9 cellular contexts compared by ENCODE assay signal in the genomic region with DNA sequence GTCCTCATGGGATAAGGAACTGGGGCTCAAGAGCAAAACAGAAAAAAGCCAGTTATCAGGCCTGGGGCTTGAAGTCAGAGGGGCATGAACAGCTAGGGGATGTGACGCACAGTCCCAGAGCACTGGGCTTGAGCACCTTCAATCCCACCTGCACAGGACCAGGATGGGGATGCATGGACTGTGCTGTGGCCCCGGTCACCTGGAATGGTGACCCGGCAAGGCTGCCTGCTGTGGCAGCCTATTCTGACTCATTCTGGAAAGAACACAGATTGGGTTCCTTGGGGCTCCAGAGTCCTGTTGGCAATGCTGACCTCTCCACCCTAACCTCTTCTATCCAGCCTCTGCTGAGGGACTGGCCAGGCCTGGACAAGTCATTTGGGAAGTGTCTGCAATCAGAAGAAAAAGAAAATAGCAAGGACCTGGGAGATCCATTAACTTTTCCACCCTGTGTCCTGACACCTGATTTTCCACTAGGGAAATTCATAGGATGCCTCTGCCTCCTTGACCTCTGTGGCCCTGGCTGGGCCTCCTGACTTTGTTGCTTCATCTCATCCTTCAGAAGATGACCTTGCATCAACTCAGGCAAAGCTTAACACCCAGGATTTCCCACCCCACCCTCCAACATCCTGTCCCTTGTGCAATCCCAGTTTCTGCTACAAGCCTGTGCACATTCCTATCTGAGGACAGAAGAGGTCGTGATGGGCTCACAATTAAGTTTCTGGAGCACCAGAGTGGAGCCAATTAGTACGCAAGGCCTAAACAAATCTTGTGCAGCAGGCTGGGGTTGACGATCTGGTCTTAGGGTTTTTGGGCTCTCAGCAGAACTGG. TPM values are rescaled to one million over a fixed set of nuclear protein-coding genes. Genes with fewer than 3 reads are reported as not detected.
DNase-seq lines count a peak whose midpoint lies in the region; ATAC-seq and FAIRE-seq lines count a peak whose summit lies in the region.
"Had no signal": no experiment of that assay in that cellular context is flagged by ENCODE, and none has a peak within 500 bp of the region (broad histone marks: within the 10 kb centered on the region; RNA-seq: fewer than 3 reads in every experiment).

No MANE protein-coding gene starts in this region.

- no peaks in the 10 kb centered on the region for H3K4me1 ChIP-seq in naive thymus-derived CD4-positive, alpha-beta T cell (ENCODE audit: control insufficient read depth in 2 of 2, insufficient read depth in 2 of 2, low read length in 2 of 2)

- peaks cover 0 to 4% (median 0%) of the 10 kb centered on the region in 7 donors for H3K4me1 Mint-ChIP-seq in naive thymus-derived CD4-positive, alpha-beta T cell
- H3K4me1 Mint-ChIP-seq in natural killer cell treated with Interleukin-12 subunit alpha and Interleukin-12 subunit beta and Interleukin-15 and Interleukin-18, amount 100 ng/mL, for 72 hours (ENCODE audit: low read depth in 2 of 2), result peaks cover 10 to 14% of the 10 kb centered on the region in 2 donors

- no peak overlapping the region for H3K27ac ChIP-seq in naive thymus-derived CD4-positive, alpha-beta T cell (ENCODE audit: low read depth, low read length)

- no peak overlapping the region for H3K27ac Mint-ChIP-seq in naive thymus-derived CD4-positive, alpha-beta T cell
- no peak overlapping the region for H3K27ac Mint-ChIP-seq in natural killer cell treated with Interleukin-12 subunit alpha and Interleukin-12 subunit beta and Interleukin-15 and Interleukin-18, amount 100 ng/mL, for 72 hours

- H3K27me3 Mint-ChIP-seq in naive thymus-derived CD4-positive, alpha-beta T cell, result peaks cover 0 to 29% (median 13%) of the 10 kb centered on the region in 5 donors
- H3K27me3 Mint-ChIP-seq in natural killer cell treated with Interleukin-12 subunit alpha and Interleukin-12 subunit beta and Interleukin-15 and Interleukin-18, amount 100 ng/mL, for 72 hours, result peaks cover 7 to 21% of the 10 kb centered on the region in 2 donors

- DNase-seq in AG20443 (ENCODE audit: low spot score) (peak; percentile 85), MV-4-11 (lab: John Stamatoyannopoulos, UW) (peak; percentile 84)
- no peak for DNase-seq in naive thymus-derived CD4-positive, alpha-beta T cell
- no peak for DNase-seq in stimulated activated CD4-positive, alpha-beta T cell treated with anti-CD3 and anti-CD28 coated beads, Interleukin-12 subunit alpha, Interleukin-12 subunit beta, amount 100 ng/mL, for 4 hours
- DNase-seq in natural killer cell treated with Interleukin-12 subunit alpha and Interleukin-12 subunit beta and Interleukin-15 and Interleukin-18, amount 100 ng/mL, for 72 hours (ENCODE audit: low spot score), result no peak
- DNase-seq: DMS79 treated with DMSO at 0.1 percent for 48 hours had no signal

- no peak overlapping the region for H3K4me3 Mint-ChIP-seq in naive thymus-derived CD4-positive, alpha-beta T cell
- H3K4me3 Mint-ChIP-seq in natural killer cell treated with Interleukin-12 subunit alpha and Interleukin-12 subunit beta and Interleukin-15 and Interleukin-18, amount 100 ng/mL, for 72 hours, result no peak overlapping the region

- no peaks in the 10 kb centered on the region for H3K9me3 Mint-ChIP-seq in naive thymus-derived CD4-positive, alpha-beta T cell
- H3K9me3 Mint-ChIP-seq in natural killer cell treated with Interleukin-12 subunit alpha and Interleukin-12 subunit beta and Interleukin-15 and Interleukin-18, amount 100 ng/mL, for 72 hours, result no peaks in the 10 kb centered on the region

- H3K36me3 Mint-ChIP-seq in naive thymus-derived CD4-positive, alpha-beta T cell, result peaks cover 0 to 3% (median 0%) of the 10 kb centered on the region in 5 donors
- H3K36me3 Mint-ChIP-seq in natural killer cell treated with Interleukin-12 subunit alpha and Interleukin-12 subunit beta and Interleukin-15 and Interleukin-18, amount 100 ng/mL, for 72 hours, result no peaks in the 10 kb centered on the region

- no peak overlapping the region for H3K4me3 ChIP-seq in naive thymus-derived CD4-positive, alpha-beta T cell (ENCODE audit: low read length)

- POLR2A ChIA-PET in naive thymus-derived CD4-positive, alpha-beta T cell (lab: Charles Lee), result no interaction called here

- ATAC-seq in naive thymus-derived CD4-positive, alpha-beta T cell, result peak; percentile 76
- ATAC-seq in natural killer cell treated with Interleukin-12 subunit alpha and Interleukin-12 subunit beta and Interleukin-15 and Interleukin-18, amount 100 ng/mL, for 72 hours, result no peak
- ATAC-seq in HG03159 (IDR thresholded peaks at IDR 0.05; ENCODE audit: unreplicated experiment), result no peak
- no peak for ATAC-seq in HG03520 (IDR thresholded peaks at IDR 0.05; ENCODE audit: unreplicated experiment)

- peaks cover 0 to 4% of the 10 kb centered on the region in 2 donors for H3K27me3 ChIP-seq in naive thymus-derived CD4-positive, alpha-beta T cell (ENCODE audit: control insufficient read depth in 2 of 2, insufficient read depth in 2 of 2, low read length in 2 of 2)

- no peaks in the 10 kb centered on the region for H3K9me3 ChIP-seq in naive thymus-derived CD4-positive, alpha-beta T cell (ENCODE audit: control insufficient read depth in 2 of 3, low read length in 3 of 3)

- no peaks in the 10 kb centered on the region for H3K36me3 ChIP-seq in naive thymus-derived CD4-positive, alpha-beta T cell (ENCODE audit: control insufficient read depth in 2 of 3, insufficient read depth in 3 of 3, low read length in 3 of 3)

- peak; percentile 18 for FAIRE-seq in endometrium (lab: Jason Lieb, UNC)

- intact Hi-C loops in naive thymus-derived CD4-positive, alpha-beta T cell (cut with micrococcal nuclease), result no loop called here

- CTCF ChIA-PET in naive thymus-derived CD4-positive, alpha-beta T cell (lab: Charles Lee), result interaction anchor here (1.4 kb wide), 1 partner anchor 33 kb away, joined by 4 read pairs; no protein-coding TSS in a partner anchor

RNA-seq across cellular contexts. Expression of a gene that starts 17.9 kb away (rescaled TPM):
- total RNA-seq in naive thymus-derived CD4-positive, alpha-beta T cell, result not detected
- not detected for polyA plus RNA-seq in naive thymus-derived CD4-positive, alpha-beta T cell
- total RNA-seq in natural killer cell treated with Interleukin-12 subunit alpha and Interleukin-12 subunit beta and Interleukin-15 and Interleukin-18, amount 100 ng/mL, for 72 hours, result not detected

Comparison
In these comparisons a context has a peak if more than half of its experiments do, and no peak if none do; other contexts are left out.
1. DNase-seq: peak in AG20443 (single experiment) and MV-4-11 (single experiment); none in naive thymus-derived CD4-positive, alpha-beta T cell (0 of 9), stimulated activated CD4-positive, alpha-beta T cell treated with anti-CD3 and anti-CD28 coated beads, Interleukin-12 subunit alpha, Interleukin-12 subunit beta, amount 100 ng/mL, for 4 hours (single experiment) and natural killer cell treated with Interleukin-12 subunit alpha and Interleukin-12 subunit beta and Interleukin-15 and Interleukin-18, amount 100 ng/mL, for 72 hours (single experiment).